Comparison of ENCODE assay signal across 8 cellular contexts in the genomic region with DNA sequence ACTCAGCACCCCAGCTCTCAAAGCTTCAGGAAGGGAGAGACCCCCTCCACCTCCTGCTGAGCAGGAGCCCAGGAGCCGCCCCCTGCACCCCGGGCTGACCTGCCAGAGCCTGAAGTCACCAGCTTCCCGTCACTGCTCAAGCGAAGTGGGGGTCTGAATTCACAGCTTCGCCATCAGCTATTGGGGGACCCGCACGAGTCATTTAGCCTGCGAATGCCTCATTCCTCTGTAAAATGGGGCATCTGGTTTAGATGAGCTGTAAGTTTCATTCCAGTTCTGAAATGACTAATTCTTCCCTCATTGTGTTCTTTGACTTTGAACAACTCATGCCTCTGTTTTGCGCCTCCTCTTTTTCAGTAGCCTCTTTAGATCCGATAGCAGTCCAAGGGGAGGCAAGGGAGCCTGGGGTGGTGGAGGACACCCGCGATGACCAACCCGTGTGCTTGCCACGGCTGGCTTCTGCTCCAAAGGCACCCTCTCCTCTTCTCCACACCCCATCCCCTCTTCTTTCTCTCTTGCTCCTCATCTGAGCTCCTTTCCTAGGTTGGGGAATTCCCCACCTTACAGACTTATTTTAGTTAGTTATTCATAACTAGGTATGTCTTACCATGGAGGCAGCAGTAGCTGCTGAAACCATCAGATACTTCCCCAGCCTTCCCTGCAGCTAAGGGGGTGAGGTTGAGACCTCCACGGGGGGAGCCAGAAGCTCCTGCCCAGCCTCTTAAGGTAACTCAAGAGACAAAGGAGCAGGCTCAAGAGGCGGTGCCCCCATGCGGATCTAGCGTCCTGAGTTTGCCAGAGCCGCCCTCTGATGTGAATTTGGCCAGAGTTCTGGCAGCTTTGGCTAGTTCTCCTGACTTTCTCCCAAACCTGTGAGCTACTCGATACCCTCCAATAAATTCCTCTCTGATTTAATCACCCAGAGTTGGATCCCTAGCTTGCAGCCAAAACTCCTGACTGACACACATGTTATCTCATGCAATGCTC. TPM values are rescaled to one million over a fixed set of nuclear protein-coding genes. Genes with fewer than 3 reads are reported as not detected.
DNase-seq lines count a peak whose midpoint lies in the region; ATAC-seq lines count a peak whose summit lies in the region.
"Had no signal": no experiment of that assay in that cellular context is flagged by ENCODE, and none has a peak within 500 bp of the region (broad histone marks: within the 10 kb centered on the region; RNA-seq: fewer than 3 reads in every experiment).

No MANE protein-coding gene starts in this region.

- H3K27ac ChIP-seq in mesendoderm (ENCODE audit: low read depth, low read length): no peak overlapping the region

- no peak overlapping the region for H3K4ac ChIP-seq in mesendoderm (ENCODE audit: low read depth, low read length)

- no peak overlapping the region for H2BK15ac ChIP-seq in mesendoderm (replicated peaks; ENCODE audit: low read depth)

- no peak overlapping the region for H3K18ac ChIP-seq in mesendoderm (ENCODE audit: low read length)

- H2BK5ac ChIP-seq in mesendoderm (ENCODE audit: low read length): no peak overlapping the region

- H4K8ac ChIP-seq in mesendoderm (ENCODE audit: low read depth, low read length): no peak overlapping the region

- H3K4me1 ChIP-seq in mesendoderm (ENCODE audit: control insufficient read depth, low read depth, low read length): peaks cover 3% of the 10 kb centered on the region

- CTCF ChIA-PET in activated CD8-positive, alpha-beta memory T cell treated with anti-CD3 and anti-CD28 coated beads, Interleukin-2, amount 10 ng/mL, durations not matched to agents 7 days and 5 days (lab: Charles Lee): interaction anchor here (0.9 to 2.7 kb wide), 13 partner anchors 9 to 271 kb away, joined by 3 to 20 read pairs (median 5); partner anchors contain the start of gene PFKFB3

- H3K27me3 Mint-ChIP-seq in activated CD8-positive, alpha-beta memory T cell treated with anti-CD3 and anti-CD28 coated beads, Interleukin-2, amount 10 ng/mL, durations not matched to agents 7 days and 5 days: peaks cover 25% of the 10 kb centered on the region

- no peaks in the 10 kb centered on the region for H3K27me3 ChIP-seq in mesendoderm (ENCODE audit: insufficient read depth, low read length, poor library complexity)

- peak overlapping the region; percentile 52 for H3K27ac Mint-ChIP-seq in activated CD8-positive, alpha-beta memory T cell treated with anti-CD3 and anti-CD28 coated beads, Interleukin-2, amount 10 ng/mL, durations not matched to agents 7 days and 5 days
- H3K27ac Mint-ChIP-seq: nephron had no signal

- peak; percentile 83 for DNase-seq in activated CD8-positive, alpha-beta memory T cell treated with anti-CD3 and anti-CD28 coated beads, Interleukin-2, amount 10 ng/mL, durations not matched to agents 7 days and 5 days
- DNase-seq in mesendoderm: peak; percentile 23
- DNase-seq in NOMO-1 treated with dmso at 0.1 percent for 144 hours (lab: John Stamatoyannopoulos, UW; ENCODE audit: unreplicated experiment): no peak
- no peak for DNase-seq in Right ventricle myocardium superior
- no peak for DNase-seq in germinal center (ENCODE audit: low spot score)

- H3K36me3 Mint-ChIP-seq in activated CD8-positive, alpha-beta memory T cell treated with anti-CD3 and anti-CD28 coated beads, Interleukin-2, amount 10 ng/mL, durations not matched to agents 7 days and 5 days: no peaks in the 10 kb centered on the region

- no peak overlapping the region for H3K9ac ChIP-seq in mesendoderm (ENCODE audit: low read length)

- H3K23ac ChIP-seq in mesendoderm (ENCODE audit: low read length): no peak overlapping the region

- H3K4me1 Mint-ChIP-seq in activated CD8-positive, alpha-beta memory T cell treated with anti-CD3 and anti-CD28 coated beads, Interleukin-2, amount 10 ng/mL, durations not matched to agents 7 days and 5 days: peaks cover 57% of the 10 kb centered on the region

- ATAC-seq in GM18870 (IDR thresholded peaks at IDR 0.05; ENCODE audit: unreplicated experiment): peak; percentile 48
- ATAC-seq in HG03064 (IDR thresholded peaks at IDR 0.05; ENCODE audit: low read depth, unreplicated experiment): peak; percentile 47
- ATAC-seq in activated CD8-positive, alpha-beta memory T cell treated with anti-CD3 and anti-CD28 coated beads, Interleukin-2, amount 10 ng/mL, durations not matched to agents 7 days and 5 days: peak; percentile 65
- no peak for ATAC-seq in Right ventricle myocardium superior (ENCODE audit: poor library complexity)

- no CpG with 5 or more reads among the region's 20 CpGs for WGBS in mesendoderm (ENCODE audit: extremely low coverage, insufficient coverage, low lambda C conversion rate)

- no peak overlapping the region for H2AK5ac ChIP-seq in mesendoderm (ENCODE audit: low read length)

- no peak overlapping the region for H3K56ac ChIP-seq in mesendoderm (ENCODE audit: low read length)

- H4K5ac ChIP-seq in mesendoderm (ENCODE audit: low read length): no peak overlapping the region

- no peak overlapping the region for H2BK120ac ChIP-seq in mesendoderm (ENCODE audit: low read depth, low read length)

- no peaks in the 10 kb centered on the region for H3K9me3 Mint-ChIP-seq in activated CD8-positive, alpha-beta memory T cell treated with anti-CD3 and anti-CD28 coated beads, Interleukin-2, amount 10 ng/mL, durations not matched to agents 7 days and 5 days (ENCODE audit: low read depth)
- H3K9me3 Mint-ChIP-seq: nephron had no signal

- H3K36me3 ChIP-seq in mesendoderm (ENCODE audit: control insufficient read depth, insufficient read depth, low read length): no peaks in the 10 kb centered on the region

- no peak overlapping the region for H3K4me2 ChIP-seq in mesendoderm (ENCODE audit: low read length)

- intact Hi-C loops in Right ventricle myocardium superior (cut with DNase I): no loop called here

- peak overlapping the region; percentile 41 for H3K4me3 Mint-ChIP-seq in activated CD8-positive, alpha-beta memory T cell treated with anti-CD3 and anti-CD28 coated beads, Interleukin-2, amount 10 ng/mL, durations not matched to agents 7 days and 5 days
- H3K4me3 Mint-ChIP-seq: nephron had no signal

- no peaks in the 10 kb centered on the region for H3K79me1 ChIP-seq in mesendoderm (ENCODE audit: low read length)

- H3K4me3 ChIP-seq in mesendoderm (ENCODE audit: low read length): no peak overlapping the region

- H3K79me2 ChIP-seq in mesendoderm (ENCODE audit: control insufficient read depth, insufficient read depth, low read length): no peaks in the 10 kb centered on the region

RNA-seq across cellular contexts. Expression of gene RBM17, which starts 47.7 kb away (rescaled TPM):
- total RNA-seq in activated CD8-positive, alpha-beta memory T cell treated with anti-CD3 and anti-CD28 coated beads, Interleukin-2, amount 10 ng/mL, durations not matched to agents 7 days and 5 days: 100 to 1,000 TPM; 205 to 267 TPM
- 182 TPM for polyA plus RNA-seq in mesendoderm (2013, experiment 1 of 2)
- 182 TPM for polyA plus RNA-seq in mesendoderm (2013, experiment 2 of 2)
- 64.3 TPM for total RNA-seq in Right ventricle myocardium superior

Comparison
In these comparisons a context has a peak if more than half of its experiments do, and no peak if none do; other contexts are left out.
1. DNase-seq: peak in activated CD8-positive, alpha-beta memory T cell treated with anti-CD3 and anti-CD28 coated beads, Interleukin-2, amount 10 ng/mL, durations not matched to agents 7 days and 5 days (single experiment) and mesendoderm (single experiment); none in NOMO-1 treated with dmso at 0.1 percent for 144 hours (single experiment), Right ventricle myocardium superior (single experiment) and germinal center (single experiment).